29 cellular contexts compared by ENCODE assay signal in genomic region chr9:107770716-107771115, GRCh38.
"Had no signal": no experiment of that assay in that cellular context is flagged by ENCODE, and none has a peak within 500 bp of the region (broad histone marks: within the 10 kb centered on the region; RNA-seq: fewer than 3 reads in every experiment).

No MANE protein-coding gene starts in this region.

- H3K27ac ChIP-seq: adrenal gland, body of pancreas, brain microvascular endothelial cell, breast epithelium, VCaP had no signal

- H3K36me3 ChIP-seq: adrenal gland, brain microvascular endothelial cell, breast epithelium had no signal

- H3K4me1 ChIP-seq: adrenal gland, body of pancreas, breast epithelium had no signal

- H3K9me3 ChIP-seq: adrenal gland had no signal

- DNase-seq: activated CD4-positive, alpha-beta memory T cell treated with anti-CD3 and anti-CD28 coated beads, Interleukin-2, amount 10 ng/mL, durations not matched to agents 7 days and 5 days; activated CD4-positive, alpha-beta T cell treated with anti-CD3 and anti-CD28 coated beads for 1 hour; activated CD4-positive, alpha-beta T cell treated with anti-CD3 and anti-CD28 coated beads for 36 hours; activated CD4-positive, alpha-beta T cell treated with anti-CD3 and anti-CD28 coated beads for 48 hours; activated CD4-positive, alpha-beta T cell treated with anti-CD3 and anti-CD28 coated beads, Interleukin-2, amount 10 ng/mL, durations not matched to agents 7 days and 5 days; activated CD4-positive, alpha-beta T cell treated with anti-CD3 and anti-CD28 coated beads, Interleukin-2, amount 50 U/mL, for 48 hours; activated CD4-positive, CD25-positive, alpha-beta regulatory T cell; activated CD8-positive, alpha-beta memory T cell treated with anti-CD3 and anti-CD28 coated beads for 24 hours; activated CD8-positive, alpha-beta memory T cell treated with anti-CD3 and anti-CD28 coated beads, Interleukin-2, amount 10 ng/mL, durations not matched to agents 7 days and 5 days; activated CD8-positive, alpha-beta memory T cell treated with anti-CD3 and anti-CD28 coated beads, Interleukin-2, amount 50 U/mL, for 48 hours; activated CD8-positive, alpha-beta T cell treated with anti-CD3 and anti-CD28 coated beads, Interleukin-2, amount 10 ng/mL, durations not matched to agents 7 days and 5 days; activated effector memory CD4-positive, alpha-beta T cell treated with Interleukin-2 at 50 U/mL for 16 hours; activated gamma-delta T cell; activated naive CD4-positive, alpha-beta T cell treated with anti-CD3 and anti-CD28 coated beads, Interleukin-2, amount 50 U/mL, for 16 hours; activated naive CD4-positive, alpha-beta T cell treated with Interleukin-2 at 50 U/mL for 16 hours; activated naive CD8-positive, alpha-beta T cell treated with anti-CD3 and anti-CD28 coated beads for 36 hours; activated T-cell treated with anti-CD3 and anti-CD28 coated beads, Interleukin-2, amount 50 U/mL, for 24 hours; activated T-cell treated with anti-CD3 and anti-CD28 coated beads, Interleukin-2, amount 50 U/mL, for 48 hours; adrenal gland; amniotic stem cell; aorta; body of pancreas; brain microvascular endothelial cell; central memory CD4-positive, alpha-beta T cell; T-helper 1 cell; T-helper 2 cell; T-helper 9 cell had no signal

- H3K4me3 ChIP-seq: adrenal gland, body of pancreas, breast epithelium had no signal

- H3K27me3 ChIP-seq: adrenal gland, body of pancreas, brain microvascular endothelial cell, breast epithelium had no signal
